Comparison of ENCODE assay signal across 8 cellular contexts in the genomic region with DNA sequence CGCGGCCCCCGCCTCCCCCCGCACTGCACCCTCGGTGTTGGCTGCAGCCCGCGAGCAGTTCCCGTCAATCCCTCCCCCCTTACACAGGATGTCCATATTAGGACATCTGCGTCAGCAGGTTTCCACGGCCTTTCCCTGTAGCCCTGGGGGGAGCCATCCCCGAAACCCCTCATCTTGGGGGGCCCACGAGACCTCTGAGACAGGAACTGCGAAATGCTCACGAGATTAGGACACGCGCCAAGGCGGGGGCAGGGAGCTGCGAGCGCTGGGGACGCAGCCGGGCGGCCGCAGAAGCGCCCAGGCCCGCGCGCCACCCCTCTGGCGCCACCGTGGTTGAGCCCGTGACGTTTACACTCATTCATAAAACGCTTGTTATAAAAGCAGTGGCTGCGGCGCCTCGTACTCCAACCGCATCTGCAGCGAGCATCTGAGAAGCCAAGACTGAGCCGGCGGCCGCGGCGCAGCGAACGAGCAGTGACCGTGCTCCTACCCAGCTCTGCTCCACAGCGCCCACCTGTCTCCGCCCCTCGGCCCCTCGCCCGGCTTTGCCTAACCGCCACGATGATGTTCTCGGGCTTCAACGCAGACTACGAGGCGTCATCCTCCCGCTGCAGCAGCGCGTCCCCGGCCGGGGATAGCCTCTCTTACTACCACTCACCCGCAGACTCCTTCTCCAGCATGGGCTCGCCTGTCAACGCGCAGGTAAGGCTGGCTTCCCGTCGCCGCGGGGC. TPM values are rescaled to one million over a fixed set of nuclear protein-coding genes. Genes with fewer than 3 reads are reported as not detected.
A peak's percentile ranks its signal among the peaks of the same experiment; 100 is the strongest.
DNase-seq lines count a peak whose midpoint lies in the region; ATAC-seq and TF ChIP-seq lines count a peak whose summit lies in the region.

A gene (plus strand): TSS at position 407 of the 731 bp plus-strand sequence. CDS start 155 bp downstream, at position 562.

- TF ChIP-seq POLR2A in NB4 (IDR thresholded peaks at IDR 0.05; ENCODE audit: extremely low read depth, insufficient read length) (peak; percentile 99), gastroesophageal sphincter (IDR thresholded peaks at IDR 0.05) (peak; percentile 100)

- peak within 1 kb of the TSS; percentile 99 for H3K27ac Mint-ChIP-seq in HFFc6
- peak within 1 kb of the TSS; percentile 90 for H3K27ac Mint-ChIP-seq in activated naive CD4-positive, alpha-beta T cell treated with anti-CD3 and anti-CD28 coated beads for 36 hours

- ATAC-seq in gastroesophageal sphincter: peak; percentile 69

- H3K4me3 ChIP-seq in GM06990 (replicated peaks; ENCODE audit: low read depth, low read length) (peak within 1 kb of the TSS; percentile 62), NB4 (ENCODE audit: low read depth, low read length) (peak within 1 kb of the TSS; percentile 70), gastroesophageal sphincter (peak within 1 kb of the TSS; percentile 46 to 71), neutrophil (ENCODE audit: low read depth in 1 of 2, low read length in 1 of 2) (peak within 1 kb of the TSS; percentile 97)

- CTCF ChIA-PET in activated naive CD4-positive, alpha-beta T cell treated with anti-CD3 and anti-CD28 coated beads for 36 hours (lab: Charles Lee): no interaction called here

- H3K36me3 ChIP-seq in GM06990 (ENCODE audit: control insufficient read depth, insufficient read depth, low read length) (no peaks in the 10 kb centered on the region), gastroesophageal sphincter (peaks cover 0 to 15% of the 10 kb centered on the region in 2 donors), neutrophil (peaks cover 43% of the 10 kb centered on the region)

- H3K9me3 Mint-ChIP-seq in HFFc6: peaks cover 51% of the 10 kb centered on the region
- no peaks in the 10 kb centered on the region for H3K9me3 Mint-ChIP-seq in activated naive CD4-positive, alpha-beta T cell treated with anti-CD3 and anti-CD28 coated beads for 36 hours

- H3K27me3 Mint-ChIP-seq in HFFc6 (ENCODE audit: insufficient read depth): peaks cover 58% of the 10 kb centered on the region
- H3K27me3 Mint-ChIP-seq in activated naive CD4-positive, alpha-beta T cell treated with anti-CD3 and anti-CD28 coated beads for 36 hours (ENCODE audit: low read depth): peaks cover 26% of the 10 kb centered on the region

- peaks cover 51% of the 10 kb centered on the region for H3K4me1 Mint-ChIP-seq in HFFc6 (ENCODE audit: low read depth)
- peaks cover 29% of the 10 kb centered on the region for H3K4me1 Mint-ChIP-seq in activated naive CD4-positive, alpha-beta T cell treated with anti-CD3 and anti-CD28 coated beads for 36 hours (ENCODE audit: low read depth)

- H3K4me1 ChIP-seq in gastroesophageal sphincter: peaks cover 3 to 67% (median 26%) of the 10 kb centered on the region in 3 donors
- H3K4me1 ChIP-seq in neutrophil (ENCODE audit: control insufficient read depth in 1 of 2, insufficient read depth in 1 of 2, low read depth in 1 of 2, low read length in 1 of 2): peaks cover 71% of the 10 kb centered on the region in 2 experiments

- peaks cover 42% of the 10 kb centered on the region for H3K36me3 Mint-ChIP-seq in HFFc6 (ENCODE audit: low read depth)
- peaks cover 25% of the 10 kb centered on the region for H3K36me3 Mint-ChIP-seq in activated naive CD4-positive, alpha-beta T cell treated with anti-CD3 and anti-CD28 coated beads for 36 hours (ENCODE audit: low read depth)

- intact Hi-C loops in activated naive CD4-positive, alpha-beta T cell treated with anti-CD3 and anti-CD28 coated beads for 36 hours (cut with micrococcal nuclease): loop anchor here (1.0 kb wide), 5 partner anchors 16 to 102 kb away; a partner anchor contains a TSS

- no peak for TF ChIP-seq CTCF in GM06990 (IDR thresholded peaks at IDR 0.05; ENCODE audit: insufficient read depth, low read length, poor library complexity, severe bottlenecking)
- TF ChIP-seq CTCF in HFFc6 (IDR thresholded peaks at IDR 0.05): peak; percentile 26; the same call in 1 of the 2 replicates
- TF ChIP-seq CTCF in NB4 (IDR thresholded peaks at IDR 0.05; ENCODE audit: low read depth, low read length): no peak
- TF ChIP-seq CTCF in gastroesophageal sphincter (IDR thresholded peaks at IDR 0.05): peak in 1 of 4 experiments; percentile 33
- TF ChIP-seq CTCF in neutrophil (IDR thresholded peaks at IDR 0.05): peak; percentile 26
- no peak for TF ChIP-seq CTCF in subcutaneous adipose tissue (IDR thresholded peaks at IDR 0.05; ENCODE audit: low read depth)

- no CpG with 5 or more reads among the region's 69 CpGs for WGBS in gastroesophageal sphincter (ENCODE audit: low coverage in 1 of 2), 2 donors

- peak; percentile 61 for TF ChIP-seq EP300 in gastroesophageal sphincter (IDR thresholded peaks at IDR 0.05)

- peaks cover 9% of the 10 kb centered on the region for H3K27me3 ChIP-seq in GM06990 (replicated peaks; ENCODE audit: control insufficient read depth, insufficient read depth, low read length)
- H3K27me3 ChIP-seq in gastroesophageal sphincter: no peaks in the 10 kb centered on the region
- H3K27me3 ChIP-seq in neutrophil: no peaks in the 10 kb centered on the region

- DNase-seq in GM06990 (ENCODE audit: extremely low read depth, insufficient read length) (peak; percentile 88), HFFc6 (peak; percentile 94), NB4 (ENCODE audit: low read depth) (peak; percentile 91), SK-MEL-5 (ENCODE audit: low read depth, low spot score) (peak; percentile 96)
- DNase-seq in activated naive CD4-positive, alpha-beta T cell treated with anti-CD3 and anti-CD28 coated beads for 36 hours: peak; percentile 92

- H3K4me3 Mint-ChIP-seq in HFFc6: peak within 1 kb of the TSS; percentile 94
- peak within 1 kb of the TSS; percentile 93 for H3K4me3 Mint-ChIP-seq in activated naive CD4-positive, alpha-beta T cell treated with anti-CD3 and anti-CD28 coated beads for 36 hours

- H3K9me3 ChIP-seq in gastroesophageal sphincter: no peaks in the 10 kb centered on the region
- H3K9me3 ChIP-seq in neutrophil: peaks cover 7% of the 10 kb centered on the region

- in situ Hi-C loops in SK-MEL-5 (cut with HindIII; ENCODE audit: low pct_unique_long_range_greater_than_20kb, low sequenced_read_pairs): no loop called here

- H3K27ac ChIP-seq in gastroesophageal sphincter: peak within 1 kb of the TSS; percentile 97 to 99 (median 99)
- peak within 1 kb of the TSS; percentile 99 for H3K27ac ChIP-seq in neutrophil

RNA-seq across cellular contexts. Expression of the gene that starts here (rescaled TPM):
- 100 to 1,000 TPM; 118 to 368 (median 342) TPM for total RNA-seq in HFFc6 (2021; fragmentation: NEBNext Ultra II Directional; extraction: Animal tissue kit (Norgen Biotek cat#: 25700))
- total RNA-seq in SK-MEL-5 (2014; rRNA removed; shearing (Covaris generic)): 67.4 and 78.3 TPM in 2 replicates
- 84.4 and 102 TPM in 2 replicates for polyA plus RNA-seq in SK-MEL-5 (2015; cell fraction: cytosol; rRNA removed)
- polyA plus RNA-seq in SK-MEL-5 (2015; cell fraction: nucleus; rRNA removed): 334 TPM in 2 replicates
- 10 to 100 TPM; 34.5 to 35.7 TPM for total RNA-seq in activated naive CD4-positive, alpha-beta T cell treated with anti-CD3 and anti-CD28 coated beads for 36 hours
- total RNA-seq in gastroesophageal sphincter (100 to 1,000 TPM in 3 of 4 donors, 10 to 100 TPM in 1; 78.0 to 286 (median 179) TPM), subcutaneous adipose tissue (100 to 1,000 TPM in 3 of 4 donors, 10 to 100 TPM in 1; 77.0 to 526 (median 215) TPM)

Comparison
In these comparisons a context has a peak if more than half of its experiments do, and no peak if none do; other contexts are left out.
1. Peak in every context shown above with its lines: DNase-seq, ATAC-seq, H3K4me3 ChIP-seq and H3K27ac ChIP-seq.
2. CTCF ChIP-seq: peak in HFFc6 (single experiment) and neutrophil (single experiment); none in GM06990 (single experiment), NB4 (single experiment) and subcutaneous adipose tissue (single experiment).